ENCODE assay signal across 8 cellular contexts in the genomic region with DNA sequence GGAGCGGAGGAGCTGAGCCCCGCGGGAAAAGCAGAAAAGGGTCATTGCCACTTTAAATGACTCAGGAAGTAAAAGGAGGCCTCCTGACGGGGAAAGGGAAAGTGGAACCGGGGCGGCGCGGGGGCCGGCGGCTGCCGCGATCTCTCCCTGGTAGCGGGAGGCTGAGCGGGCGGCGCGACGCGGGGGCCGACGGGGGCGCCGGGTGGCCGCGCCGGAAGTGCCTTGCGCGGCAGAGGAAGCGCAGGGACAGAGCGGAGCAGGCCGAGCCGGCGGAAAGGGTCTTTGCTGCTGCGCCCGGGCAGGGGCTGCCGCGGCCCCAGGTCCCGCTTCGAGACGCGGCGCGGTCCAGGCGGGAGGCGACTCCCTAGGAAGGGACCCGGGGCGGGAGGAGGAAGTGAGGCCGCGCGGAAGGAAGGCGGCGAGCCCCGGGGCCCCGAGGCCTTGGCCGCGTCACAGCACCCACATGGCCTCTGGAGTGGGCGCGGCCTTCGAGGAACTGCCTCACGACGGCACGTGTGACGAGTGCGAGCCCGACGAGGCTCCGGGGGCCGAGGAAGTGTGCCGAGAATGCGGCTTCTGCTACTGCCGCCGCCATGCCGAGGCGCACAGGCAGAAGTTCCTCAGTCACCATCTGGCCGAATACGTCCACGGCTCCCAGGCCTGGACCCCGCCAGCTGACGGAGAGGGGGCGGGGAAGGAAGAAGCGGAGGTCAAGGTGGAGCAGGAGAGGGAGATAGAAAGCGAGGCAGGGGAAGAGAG. TPM values are rescaled to one million over a fixed set of nuclear protein-coding genes. Genes with fewer than 3 reads are reported as not detected.
DNase-seq lines count a peak whose midpoint lies in the region; ATAC-seq, FAIRE-seq and TF ChIP-seq lines count a peak whose summit lies in the region.

A gene with protein sequence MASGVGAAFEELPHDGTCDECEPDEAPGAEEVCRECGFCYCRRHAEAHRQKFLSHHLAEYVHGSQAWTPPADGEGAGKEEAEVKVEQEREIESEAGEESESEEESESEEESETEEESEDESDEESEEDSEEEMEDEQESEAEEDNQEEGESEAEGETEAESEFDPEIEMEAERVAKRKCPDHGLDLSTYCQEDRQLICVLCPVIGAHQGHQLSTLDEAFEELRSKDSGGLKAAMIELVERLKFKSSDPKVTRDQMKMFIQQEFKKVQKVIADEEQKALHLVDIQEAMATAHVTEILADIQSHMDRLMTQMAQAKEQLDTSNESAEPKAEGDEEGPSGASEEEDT (plus strand): TSS at position 127 of the 759 bp plus-strand sequence. CDS start 337 bp downstream, at position 464.

- H4K5ac ChIP-seq in H1 (ENCODE audit: insufficient read length, low read depth, low read length) (peak within 1 kb of the TSS; percentile 8), mesendoderm (ENCODE audit: low read length) (no peak within 1 kb of the TSS)

- peak within 1 kb of the TSS; percentile 89 to 96 for H3K4me2 ChIP-seq in H1 (ENCODE audit: insufficient read depth in 1 of 2, low read depth in 2 of 2, low read length in 2 of 2)
- peak within 1 kb of the TSS; percentile 68 for H3K4me2 ChIP-seq in mesendoderm (ENCODE audit: low read length)

- peaks cover 10 to 34% (median 31%) of the 10 kb centered on the region in 3 donors for H3K27me3 Mint-ChIP-seq in CD14-positive monocyte (ENCODE audit: low read depth in 3 of 3)

- TF ChIP-seq CTCF in CD14-positive monocyte (IDR thresholded peaks at IDR 0.05), result no peak
- no peak for TF ChIP-seq CTCF in H1 (IDR thresholded peaks at IDR 0.05; ENCODE audit: control extremely low read depth in 1 of 3, insufficient read depth in 1 of 3, low read depth in 1 of 3, low read length in 3 of 3)

- H3K4me1 Mint-ChIP-seq in CD14-positive monocyte, result peaks cover 30% of the 10 kb centered on the region

- H3K4me3 ChIP-seq in H1 (ENCODE audit: extremely low read depth in 1 of 4, insufficient read depth in 2 of 4, low read depth in 3 of 4, low read length in 4 of 4) (peak within 1 kb of the TSS; percentile 43 to 70 (median 52)), mesendoderm (ENCODE audit: low read length) (peak within 1 kb of the TSS; percentile 20)

- H3K27ac ChIP-seq in H1 (ENCODE audit: low read depth, low read length), result peak within 1 kb of the TSS; percentile 44; the same call in 1 of the 2 replicates
- peak within 1 kb of the TSS; percentile 58 for H3K27ac ChIP-seq in mesendoderm (ENCODE audit: low read depth, low read length)

- no peaks in the 10 kb centered on the region for H4K20me1 ChIP-seq in H1 (replicated peaks in 1 of 2; ENCODE audit: control insufficient read depth in 1 of 2, insufficient read depth in 2 of 2, low read length in 2 of 2)

- H3K79me2 ChIP-seq in H1 (ENCODE audit: control insufficient read depth in 1 of 2, insufficient read depth in 2 of 2, low read length in 2 of 2) (peaks cover 3 to 36% of the 10 kb centered on the region in 2 experiments; a peak in 3 of 4 replicates), mesendoderm (ENCODE audit: control insufficient read depth, insufficient read depth, low read length) (peaks cover 7% of the 10 kb centered on the region)

- ATAC-seq in GM19324 (IDR thresholded peaks at IDR 0.05; ENCODE audit: low FRiP score, unreplicated experiment) (peak; percentile 96), HG03469 (IDR thresholded peaks at IDR 0.05; ENCODE audit: unreplicated experiment) (peak; percentile 73)

- intact Hi-C loops in CD14-positive monocyte (cut with micrococcal nuclease), result loop anchor here (2.0 to 5.0 kb wide), 2 partner anchors 484 to 626 kb away; a partner anchor contains a TSS

- peak within 1 kb of the TSS; percentile 92 to 99 (median 99) for H3K27ac Mint-ChIP-seq in CD14-positive monocyte

- WGBS in H1 (ENCODE audit: extremely low coverage in 1 of 2, insufficient coverage in 1 of 2, insufficient read length in 1 of 2, insufficient replicate concordance in 2 of 2, low coverage in 1 of 2, low lambda C conversion rate in 2 of 2, missing lambda C conversion rate in 1 of 2), 2 experiments, result 7% methylated on average over 66 of the region's 82 CpGs; no CpG with 5 or more reads in 1 of the 2 experiments
- WGBS in mesendoderm (ENCODE audit: extremely low coverage, insufficient coverage, low lambda C conversion rate), result no CpG with 5 or more reads among the region's 82 CpGs

- FAIRE-seq in H1 (lab: Jason Lieb, UNC), result no peak

- no peak within 1 kb of the TSS for H2BK120ac ChIP-seq in H1 (replicated peaks; ENCODE audit: low read depth, low read length)
- no peak within 1 kb of the TSS for H2BK120ac ChIP-seq in mesendoderm (ENCODE audit: low read depth, low read length)

- TF ChIP-seq EP300 in H1 (IDR thresholded peaks at IDR 0.05; ENCODE audit: borderline replicate concordance in 1 of 2, low read depth in 2 of 2, low read length in 2 of 2), result no peak

- H3K36me3 ChIP-seq in H1 (ENCODE audit: control insufficient read depth in 2 of 4, insufficient read depth in 4 of 4, low read length in 3 of 4) (peaks cover 0 to 11% (median 2%) of the 10 kb centered on the region in 4 experiments; a peak in 1 of 8 replicates), mesendoderm (ENCODE audit: control insufficient read depth, insufficient read depth, low read length) (no peaks in the 10 kb centered on the region)

- H2BK20ac ChIP-seq in H1 (ENCODE audit: low read length), result no peak within 1 kb of the TSS

- peaks cover 20 to 42% (median 40%) of the 10 kb centered on the region in 7 donors for H3K9me3 Mint-ChIP-seq in CD14-positive monocyte

- H3K18ac ChIP-seq in H1 (ENCODE audit: extremely low read depth, low read length), result peak within 1 kb of the TSS; percentile 93
- peak within 1 kb of the TSS; percentile 42 for H3K18ac ChIP-seq in mesendoderm (ENCODE audit: low read length)

- no peak; a peak in 1 of 3 replicates for TF ChIP-seq POLR2A in H1 (IDR thresholded peaks at IDR 0.05; ENCODE audit: control extremely low read depth in 1 of 2, low read depth in 2 of 2, low read length in 2 of 2)

- H3K4ac ChIP-seq in H1 (replicated peaks; ENCODE audit: insufficient read length, low read depth, low read length), result peak within 1 kb of the TSS; percentile 13
- no peak within 1 kb of the TSS for H3K4ac ChIP-seq in mesendoderm (ENCODE audit: low read depth, low read length)

- H3K36me3 Mint-ChIP-seq in CD14-positive monocyte, result peaks cover 26 to 30% of the 10 kb centered on the region in 2 donors

- peak within 1 kb of the TSS; percentile 91 to 98 for H3K4me3 Mint-ChIP-seq in CD14-positive monocyte

- H2AFZ ChIP-seq in H1 (ENCODE audit: low read length), result peak within 1 kb of the TSS; percentile 89

- no peak; a peak in 1 of 4 replicates for TF ChIP-seq RAD21 in H1 (IDR thresholded peaks at IDR 0.05 in 1 of 2, conservative IDR thresholded peaks at IDR 0.05 in 1 of 2; ENCODE audit: low read depth in 2 of 2, low read length in 2 of 2)

- peak within 1 kb of the TSS; percentile 87; the same call in 1 of the 2 replicates for H2BK12ac ChIP-seq in H1 (ENCODE audit: low read depth, low read length)

- no peak within 1 kb of the TSS for H3K14ac ChIP-seq in H1 (ENCODE audit: insufficient read length)

- H2BK15ac ChIP-seq in H1 (ENCODE audit: low read length) (0 out of 2 replicates have a peak within 1 kb of the TSS, but pooled peaks have one; percentile 72), mesendoderm (replicated peaks; ENCODE audit: low read depth) (no peak within 1 kb of the TSS)

- H2AK5ac ChIP-seq in H1 (ENCODE audit: low read depth, low read length) (0 out of 2 replicates have a peak within 1 kb of the TSS, but pooled peaks have one; percentile 65), mesendoderm (ENCODE audit: low read length) (peak within 1 kb of the TSS; percentile 77)

- peak; percentile 91 for DNase-seq in CD14-positive monocyte (ENCODE audit: low spot score)
- peak; percentile 20 for DNase-seq in NCI-H82 treated with DMSO at 0.1 percent for 48 hours (lab: John Stamatoyannopoulos, UW; ENCODE audit: unreplicated experiment)
- peak; percentile 72 to 79 for DNase-seq in activated CD8-positive, alpha-beta memory T cell treated with anti-CD3 and anti-CD28 coated beads for 4 hours (ENCODE audit: low read depth in 2 of 2)
- peak; percentile 31 to 82 for DNase-seq in H1 (ENCODE audit: low read depth in 1 of 2, low spot score in 2 of 2)
- DNase-seq in mesendoderm, result peak; percentile 92
- DNase-seq in stimulated activated CD8-positive, alpha-beta memory T cell treated with anti-CD3 and anti-CD28 coated beads, Interleukin-15, amount 100 ng/mL, for 1 hour (ENCODE audit: low read depth), result peak; percentile 52

- peaks cover 12% of the 10 kb centered on the region; the same call in 1 of the 2 replicates for H3K23me2 ChIP-seq in H1 (ENCODE audit: low read depth, low read length)

- H3K27me3 ChIP-seq in H1 (replicated peaks in 1 of 4; ENCODE audit: control insufficient read depth in 3 of 4, extremely low read depth in 1 of 4, insufficient read depth in 3 of 4, low read length in 3 of 4), result peaks cover 1 to 32% (median 20%) of the 10 kb centered on the region in 4 experiments
- H3K27me3 ChIP-seq in mesendoderm (ENCODE audit: insufficient read depth, low read length, poor library complexity), result no peaks in the 10 kb centered on the region

- no peak within 1 kb of the TSS for H3K56ac ChIP-seq in H1 (replicated peaks; ENCODE audit: insufficient read length, low read depth, low read length)
- peak within 1 kb of the TSS; percentile 88 for H3K56ac ChIP-seq in mesendoderm (ENCODE audit: low read length)

- H4K8ac ChIP-seq in H1 (ENCODE audit: extremely low read depth, insufficient read depth, low read length), result peak within 1 kb of the TSS; percentile 92
- no peak within 1 kb of the TSS for H4K8ac ChIP-seq in mesendoderm (ENCODE audit: low read depth, low read length)

- H3K4me1 ChIP-seq in H1 (replicated peaks in 1 of 4; ENCODE audit: control insufficient read depth in 3 of 4, insufficient read depth in 4 of 4, low read length in 3 of 4), result peaks cover 0 to 5% (median 3%) of the 10 kb centered on the region in 4 experiments; a peak in 3 of 7 replicates
- H3K4me1 ChIP-seq in mesendoderm (ENCODE audit: control insufficient read depth, low read depth, low read length), result peaks cover 7% of the 10 kb centered on the region

- peaks cover 12 to 23% of the 10 kb centered on the region in 2 experiments for H3K9me3 ChIP-seq in H1 (ENCODE audit: insufficient read depth in 2 of 2, low read depth in 1 of 2, low read length in 1 of 2)

- peak within 1 kb of the TSS; percentile 79 for H4K91ac ChIP-seq in H1 (replicated peaks; ENCODE audit: insufficient read length, low read length)

- POLR2A ChIA-PET in H1 (lab: Charles Lee; ENCODE audit: partially characterized antibody), result interaction anchor here (1.0 to 2.1 kb wide), 2 partner anchors 44 to 159 kb away, joined by 3 to 14 read pairs; a partner anchor contains a TSS

- H3K79me1 ChIP-seq in H1 (ENCODE audit: low read depth, low read length) (peaks cover 3% of the 10 kb centered on the region; the same call in 1 of the 2 replicates), mesendoderm (ENCODE audit: low read length) (peaks cover 9% of the 10 kb centered on the region)

- H2BK5ac ChIP-seq in H1 (ENCODE audit: low read depth, low read length) (peak within 1 kb of the TSS; percentile 81), mesendoderm (ENCODE audit: low read length) (no peak within 1 kb of the TSS)

- H3K9ac ChIP-seq in H1 (replicated peaks in 1 of 4; ENCODE audit: extremely low read depth in 1 of 4, low read depth in 3 of 4, low read length in 3 of 4) (peak within 1 kb of the TSS in 3 of 4 experiments; percentile 37 to 45 (median 38); a peak in 6 of 7 replicates), mesendoderm (ENCODE audit: low read length) (peak within 1 kb of the TSS; percentile 78)

- H3K23ac ChIP-seq in H1 (ENCODE audit: insufficient read length), result no peak within 1 kb of the TSS
- no peak within 1 kb of the TSS for H3K23ac ChIP-seq in mesendoderm (ENCODE audit: low read length)

- CTCF ChIA-PET in H1 (lab: Charles Lee; ENCODE audit: partially characterized antibody), result interaction anchor here (0.5 kb wide), 1 partner anchor 339 kb away, joined by 3 read pairs; no protein-coding TSS in a partner anchor

RNA-seq across cellular contexts. Expression of the gene that starts here (rescaled TPM):
- polyA plus RNA-seq in CD14-positive monocyte, result 10 to 100 TPM; 25.3 to 47.1 TPM
- total RNA-seq in H1 (2021; fragmentation: NEBNext Ultra II Directional; extraction: Animal tissue kit (Norgen Biotek cat#: 25700)), result 34.4 and 34.7 TPM in 2 replicates
- 13.9 and 14.1 TPM in 2 replicates for polyA plus RNA-seq in H1 (2011; rRNA removed)
- 29.6 TPM for polyA plus RNA-seq in H1 (2011; cell fraction: cytosol; rRNA removed)
- polyA plus RNA-seq in H1 (2011; cell fraction: nucleus; rRNA removed), result 35.9 TPM
- 20.4 to 29.5 TPM (median 24.0 TPM) in 4 replicates for polyA plus RNA-seq in H1 (2012, experiment 1 of 2)
- polyA plus RNA-seq in H1 (2012, experiment 2 of 2), result 1.2 TPM
- 13.5 TPM for polyA plus RNA-seq in H1 (2013, experiment 1 of 2)
- 13.6 TPM for polyA plus RNA-seq in H1 (2013, experiment 2 of 2)
- 42.9 and 90.1 TPM in 2 replicates for polyA minus RNA-seq in H1 (2011; rRNA and poly(A)+ RNA removed)
- polyA minus RNA-seq in H1 (2011; cell fraction: cytosol; rRNA and poly(A)+ RNA removed), result 18.3 TPM
- 20.7 TPM for polyA minus RNA-seq in H1 (2011; cell fraction: nucleus; rRNA and poly(A)+ RNA removed)
- 20.4 TPM for polyA plus RNA-seq in mesendoderm (2013, experiment 1 of 2)
- polyA plus RNA-seq in mesendoderm (2013, experiment 2 of 2), result 22.0 TPM

Comparison
In these comparisons a context has a peak if more than half of its experiments do, and no peak if none do; other contexts are left out.
1. Peak in every context shown above with its lines: DNase-seq, ATAC-seq, H3K4me3 ChIP-seq and H3K27ac ChIP-seq.
2. DNase-seq: peak in every context shown above with its lines; median percentile 92 in mesendoderm; 91 in CD14-positive monocyte; 76 in activated CD8-positive, alpha-beta memory T cell treated with anti-CD3 and anti-CD28 coated beads for 4 hours; 56 in H1; 52 in stimulated activated CD8-positive, alpha-beta memory T cell treated with anti-CD3 and anti-CD28 coated beads, Interleukin-15, amount 100 ng/mL, for 1 hour; 20 in NCI-H82 treated with DMSO at 0.1 percent for 48 hours.